In genomic region chr9:134155812-134156360, GRCh38 we compare ENCODE assay signal across 33 cellular contexts. TPM values are rescaled to one million over a fixed set of nuclear protein-coding genes. Genes with fewer than 3 reads are reported as not detected.
"Had no signal": no experiment of that assay in that cellular context is flagged by ENCODE, and none has a peak within 500 bp of the region (broad histone marks: within the 10 kb centered on the region; RNA-seq: fewer than 3 reads in every experiment).

No MANE protein-coding gene starts in this region.

- H3K4me3 ChIP-seq: MG63, PC-9, SJSA1 had no signal

- DNase-seq: Kasumi-1, MG63, NCI-H1048, NCI-H1092 treated with DMSO at 0.1 percent for 48 hours, NCI-H1105 treated with DMSO at 0.1 percent for 48 hours, NCI-H1417, NCI-H1436, NCI-H146, NCI-H1694, NCI-H187, NCI-H1930, NCI-H2029 treated with DMSO at 0.1 percent for 48 hours, NCI-H2081 treated with DMSO at 0.1 percent for 48 hours, NCI-H2107, NCI-H2171, NCI-H226, NCI-H446 treated with DMSO at 0.1 percent for 48 hours, NCI-H510A, NCI-H524, NCI-H526, NCI-H69, NCI-H748 treated with DMSO at 0.1 percent for 48 hours, NCI-H82, PC-9, Right ventricle myocardium superior, SHP77 treated with DMSO at 0.1 percent for 48 hours, SK-N-SH, SW 1271 had no signal

- FAIRE-seq: RCC 7860 had no signal

- ATAC-seq: Panc1 had no signal

- H3K9ac ChIP-seq: SK-N-SH had no signal

- H2AFZ ChIP-seq: PC-9 had no signal

- H3K9me3 ChIP-seq: MG63, SJSA1, SK-N-SH had no signal

- H3K4me1 ChIP-seq: SJSA1 had no signal

- H3K27me3 ChIP-seq: MG63, SJSA1 had no signal

- H3K27ac ChIP-seq: PC-9, SJSA1 had no signal

- H3K4me2 ChIP-seq: PC-9, SK-N-SH had no signal

RNA-seq across cellular contexts. Expression of gene RNU6ATAC, which starts 8.5 kb away (rescaled TPM):
- total RNA-seq: M059J, RPMI7951, SJSA1 had no signal
- polyA plus RNA-seq: SK-N-SH had no signal
